In genomic region chr13:110307697-110308376, GRCh38 we compare ENCODE assay signal across 9 cellular contexts. TPM values are rescaled to one million over a fixed set of nuclear protein-coding genes. Genes with fewer than 3 reads are reported as not detected.
DNase-seq lines count a peak whose midpoint lies in the region; ATAC-seq and TF ChIP-seq lines count a peak whose summit lies in the region.
"Had no signal": no experiment of that assay in that cellular context is flagged by ENCODE, and none has a peak within 500 bp of the region (broad histone marks: within the 10 kb centered on the region; RNA-seq: fewer than 3 reads in every experiment).

No MANE protein-coding gene starts in this region.

- H2AK5ac ChIP-seq in neuronal stem cell (ENCODE audit: low read depth, low read length), result peak overlapping the region; percentile 81

- H3K4me1 ChIP-seq in Peyer's patch (peaks cover 0 to 29% (median 0%) of the 10 kb centered on the region in 4 donors), neuronal stem cell (ENCODE audit: control insufficient read depth in 2 of 2, insufficient read depth in 1 of 2, low read depth in 1 of 2, low read length in 2 of 2) (peaks cover 15% of the 10 kb centered on the region in 2 donors)

- H4K8ac ChIP-seq in neuronal stem cell (ENCODE audit: low read depth, low read length), result no peak overlapping the region

- H3K27me3 ChIP-seq in Peyer's patch (no peaks in the 10 kb centered on the region), neuronal stem cell (ENCODE audit: control insufficient read depth in 3 of 3, insufficient read depth in 3 of 3, low read depth in 1 of 3, low read length in 3 of 3) (no peaks in the 10 kb centered on the region)

- H2BK120ac ChIP-seq in neuronal stem cell (ENCODE audit: low read depth, low read length), result peak overlapping the region; percentile 67

- WGBS in neuronal stem cell (ENCODE audit: extremely low coverage in 2 of 2, insufficient read length in 2 of 2, insufficient replicate concordance in 1 of 2), 2 donors, result no CpG with 5 or more reads among the region's 59 CpGs

- H3K4ac ChIP-seq in neuronal stem cell (ENCODE audit: low read length), result peak overlapping the region; percentile 59

- no peaks in the 10 kb centered on the region for H3K9me3 ChIP-seq in Peyer's patch
- H3K9me3 ChIP-seq in neuronal stem cell (replicated peaks in 1 of 2; ENCODE audit: control insufficient read depth in 2 of 2, insufficient read depth in 1 of 2, low read depth in 1 of 2, low read length in 2 of 2), result no peaks in the 10 kb centered on the region

- TF ChIP-seq CTCF in Peyer's patch (IDR thresholded peaks at IDR 0.05), result no peak

- ATAC-seq in GM21528 (IDR thresholded peaks at IDR 0.05; ENCODE audit: low FRiP score, unreplicated experiment), result no peak
- no peak for ATAC-seq in GM18498 (IDR thresholded peaks at IDR 0.05; ENCODE audit: unreplicated experiment)
- ATAC-seq in HG03135 (IDR thresholded peaks at IDR 0.05; ENCODE audit: unreplicated experiment), result no peak

- H3K9ac ChIP-seq in neuronal stem cell (ENCODE audit: low read depth, low read length, poor library complexity), result peak overlapping the region; percentile 98

- peak overlapping the region; percentile 82 for H3K14ac ChIP-seq in neuronal stem cell (ENCODE audit: low read length)

- H3K27ac ChIP-seq in Peyer's patch, result peak overlapping the region; percentile 65 to 95 (median 86)
- H3K27ac ChIP-seq in neuronal stem cell (replicated peaks; ENCODE audit: low read length), result peak overlapping the region; percentile 62

- H2BK15ac ChIP-seq in neuronal stem cell (ENCODE audit: low read length), result peak overlapping the region; percentile 79

- H3K18ac ChIP-seq in neuronal stem cell (ENCODE audit: low read length), result peak overlapping the region; percentile 98

- peak overlapping the region; percentile 95 for H2AFZ ChIP-seq in neuronal stem cell (ENCODE audit: low read length)

- H2BK5ac ChIP-seq in neuronal stem cell (ENCODE audit: low read length), result peak overlapping the region; percentile 98

- peak overlapping the region; percentile 96 for H3K23ac ChIP-seq in neuronal stem cell (ENCODE audit: low read depth, low read length, poor library complexity)

- no peak overlapping the region for H4K91ac ChIP-seq in neuronal stem cell (ENCODE audit: low read depth, low read length, poor library complexity)

- H2BK12ac ChIP-seq in neuronal stem cell (ENCODE audit: low read length), result peak overlapping the region; percentile 73

- DNase-seq in COLO668 (lab: John Stamatoyannopoulos, UW; ENCODE audit: unreplicated experiment) (peak; percentile 53), Peyer's patch (no peak), fibroblast of peridontal ligament (ENCODE audit: extremely low read depth) (peak; percentile 58), neuronal stem cell (ENCODE audit: low spot score) (peak; percentile 41), cerebellar nuclear complex (lab: John Stamatoyannopoulos, UW) (no peak)
- DNase-seq: stimulated activated CD4-positive, alpha-beta T cell treated with anti-CD3 and anti-CD28 coated beads, Interleukin-12 subunit alpha, Interleukin-12 subunit beta, amount 100 ng/mL, for 4 hours had no signal

- H3K4me3 ChIP-seq in Peyer's patch, result peak overlapping the region; percentile 47 to 79 (median 63)
- peak overlapping the region; percentile 86 to 89 for H3K4me3 ChIP-seq in neuronal stem cell (ENCODE audit: low read length in 2 of 2)

- H3K36me3 ChIP-seq in Peyer's patch (no peaks in the 10 kb centered on the region), neuronal stem cell (replicated peaks in 1 of 2; ENCODE audit: control insufficient read depth in 2 of 2, insufficient read depth in 2 of 2, low read length in 2 of 2) (peaks cover 8 to 48% of the 10 kb centered on the region in 2 donors)

- peaks cover 18% of the 10 kb centered on the region for H3K79me1 ChIP-seq in neuronal stem cell (ENCODE audit: low read depth, low read length)

- H3K4me2 ChIP-seq in neuronal stem cell (ENCODE audit: insufficient read depth, low read length, poor library complexity, severe bottlenecking), result peak overlapping the region; percentile 94

- no peak for TF ChIP-seq POLR2A in Peyer's patch (IDR thresholded peaks at IDR 0.05)

RNA-seq across cellular contexts. Expression of gene COL4A2, which starts 0.8 kb away (rescaled TPM):
- 100 to 1,000 TPM in 2 of 4 donors, 10 to 100 TPM in 2; 56.6 to 139 (median 89.1) TPM for total RNA-seq in Peyer's patch
- polyA plus RNA-seq in neuronal stem cell (2013, experiment 1 of 2), result 117 TPM
- 118 TPM for polyA plus RNA-seq in neuronal stem cell (2013, experiment 2 of 2)

RNA-seq across cellular contexts. Expression of gene COL4A1, which starts 0.9 kb away (rescaled TPM):
- 10 to 100 TPM; 28.0 to 69.3 (median 36.3) TPM for total RNA-seq in Peyer's patch
- 42.8 TPM for polyA plus RNA-seq in neuronal stem cell (2013, experiment 1 of 2)
- polyA plus RNA-seq in neuronal stem cell (2013, experiment 2 of 2), result 45.1 TPM

Comparison
In these comparisons a context has a peak if more than half of its experiments do, and no peak if none do; other contexts are left out.
1. DNase-seq: peak in COLO668 (single experiment), fibroblast of peridontal ligament (single experiment) and neuronal stem cell (single experiment); none in Peyer's patch (0 of 3) and cerebellar nuclear complex (0 of 2).